17 cellular contexts compared by ENCODE assay signal in the genomic region with DNA sequence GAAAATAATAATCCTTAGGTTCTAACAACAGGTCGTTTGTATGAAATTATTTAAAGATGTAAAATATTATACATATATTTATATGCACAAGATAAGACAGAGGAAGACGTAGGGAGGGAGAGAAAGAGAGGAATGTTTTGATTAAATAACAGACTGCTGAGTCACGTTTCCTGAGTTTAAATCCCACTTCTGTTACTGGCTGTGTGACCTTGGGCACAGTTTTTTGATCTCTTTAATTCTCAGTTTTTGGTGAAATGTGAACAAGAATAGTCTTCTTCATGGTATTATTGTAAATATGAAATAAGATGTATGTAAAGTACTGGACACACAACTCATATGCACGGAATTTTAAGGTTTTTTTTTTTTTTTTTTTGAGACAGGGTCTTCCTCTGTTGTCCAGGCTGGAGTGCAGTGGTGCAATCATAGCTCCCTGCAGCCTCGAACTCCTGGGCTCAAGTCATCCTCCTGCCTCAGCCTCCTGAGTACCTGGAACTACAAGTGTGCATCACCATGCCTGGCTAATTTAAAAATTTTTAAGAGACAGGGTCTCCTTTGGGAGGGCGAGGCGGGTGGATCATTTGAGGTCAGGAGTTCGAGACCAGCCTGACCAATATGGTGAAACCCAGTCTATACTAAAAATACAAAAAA. TPM values are rescaled to one million over a fixed set of nuclear protein-coding genes. Genes with fewer than 3 reads are reported as not detected.
DNase-seq lines count a peak whose midpoint lies in the region; ATAC-seq and TF ChIP-seq lines count a peak whose summit lies in the region.
"Had no signal": no experiment of that assay in that cellular context is flagged by ENCODE, and none has a peak within 500 bp of the region (broad histone marks: within the 10 kb centered on the region; RNA-seq: fewer than 3 reads in every experiment).

No MANE protein-coding gene starts in this region.

- H3K4me1 ChIP-seq in GM23248 (ENCODE audit: insufficient read depth), result no peaks in the 10 kb centered on the region
- H3K4me1 ChIP-seq in fibroblast of lung (ENCODE audit: control insufficient read depth, extremely low read depth, insufficient read depth, low read length), result no peaks in the 10 kb centered on the region

- H3K4me3 Mint-ChIP-seq in progenitor cell of endocrine pancreas (ENCODE audit: low read depth) (no peak overlapping the region), HFFc6 (no peak overlapping the region; the same call in 1 of the 2 replicates)
- H3K4me3 Mint-ChIP-seq: activated CD8-positive, alpha-beta T cell treated with anti-CD3 and anti-CD28 coated beads, Interleukin-2, amount 10 ng/mL, durations not matched to agents 7 days and 5 days; CD4-positive, alpha-beta T cell; neural crest cell had no signal

- H3K79me2 ChIP-seq in GM23248 (ENCODE audit: insufficient read depth), result no peaks in the 10 kb centered on the region
- no peaks in the 10 kb centered on the region for H3K79me2 ChIP-seq in fibroblast of lung (ENCODE audit: control insufficient read depth, insufficient read depth, low read length)

- H3K9me3 Mint-ChIP-seq in progenitor cell of endocrine pancreas (ENCODE audit: low read depth), result no peaks in the 10 kb centered on the region
- H3K9me3 Mint-ChIP-seq in HFFc6, result no peaks in the 10 kb centered on the region
- H3K9me3 Mint-ChIP-seq: CD4-positive, alpha-beta T cell; neural crest cell had no signal

- H3K27ac Mint-ChIP-seq in progenitor cell of endocrine pancreas, result peak overlapping the region; percentile 52
- no peak overlapping the region for H3K27ac Mint-ChIP-seq in HFFc6
- H3K27ac Mint-ChIP-seq: activated CD8-positive, alpha-beta T cell treated with anti-CD3 and anti-CD28 coated beads, Interleukin-2, amount 10 ng/mL, durations not matched to agents 7 days and 5 days; CD4-positive, alpha-beta T cell had no signal

- no peaks in the 10 kb centered on the region for H3K9me2 ChIP-seq in GM23248 (ENCODE audit: insufficient read depth)

- in situ Hi-C loops in GM23248 (cut with MboI), result no loop called here
- in situ Hi-C loops in SK-MEL-5 (cut with HindIII; ENCODE audit: low pct_unique_long_range_greater_than_20kb, low sequenced_read_pairs), result no loop called here

- DNase-seq in GM23248 (peak; percentile 4), SK-MEL-5 (ENCODE audit: low read depth, low spot score) (peak; percentile 31), fibroblast of lung (ENCODE audit: low read depth in 2 of 2) (peak; percentile 39 to 64), progenitor cell of endocrine pancreas (ENCODE audit: low spot score, unreplicated experiment) (no peak), SHP77 treated with DMSO at 0.1 percent for 48 hours (lab: John Stamatoyannopoulos, UW) (no peak), HFFc6 (no peak)
- DNase-seq: activated CD8-positive, alpha-beta T cell treated with anti-CD3 and anti-CD28 coated beads, Interleukin-2, amount 10 ng/mL, durations not matched to agents 7 days and 5 days; activated effector memory CD4-positive, alpha-beta T cell treated with anti-CD3 and anti-CD28 coated beads, Interleukin-2, amount 50 U/mL, for 16 hours; body of pancreas; CD4-positive, alpha-beta T cell; GOT3; left ventricle myocardium superior; MV-4-11; PC-9 had no signal

- no peak overlapping the region for H3K9ac ChIP-seq in GM23248
- H3K9ac ChIP-seq in fibroblast of lung (ENCODE audit: insufficient read depth, low read length), result no peak overlapping the region

- no peaks in the 10 kb centered on the region for H3K36me3 Mint-ChIP-seq in progenitor cell of endocrine pancreas (ENCODE audit: insufficient read depth)
- no peaks in the 10 kb centered on the region for H3K36me3 Mint-ChIP-seq in HFFc6 (ENCODE audit: low read depth)

- no peak overlapping the region for H3K27ac ChIP-seq in GM23248
- H3K27ac ChIP-seq in fibroblast of lung (ENCODE audit: insufficient read depth, low read length), result no peak overlapping the region
- H3K27ac ChIP-seq: body of pancreas, PC-9 had no signal

- peaks cover 10% of the 10 kb centered on the region for H3K4me1 Mint-ChIP-seq in progenitor cell of endocrine pancreas (ENCODE audit: low read depth)
- peaks cover 28% of the 10 kb centered on the region for H3K4me1 Mint-ChIP-seq in HFFc6 (ENCODE audit: low read depth)

- peaks cover 5% of the 10 kb centered on the region for H3K27me3 Mint-ChIP-seq in progenitor cell of endocrine pancreas
- peaks cover 10% of the 10 kb centered on the region for H3K27me3 Mint-ChIP-seq in HFFc6 (ENCODE audit: insufficient read depth)

- H3K4me2 ChIP-seq in GM23248 (ENCODE audit: unreplicated experiment) (no peak overlapping the region), fibroblast of lung (ENCODE audit: extremely low read depth, insufficient read depth, low read length) (no peak overlapping the region)
- H3K4me2 ChIP-seq: PC-9 had no signal

- H3K9me3 ChIP-seq in GM23248 (ENCODE audit: low read depth), result no peaks in the 10 kb centered on the region
- H3K9me3 ChIP-seq in fibroblast of lung (ENCODE audit: control insufficient read depth, insufficient read depth, low read depth, low read length), result no peaks in the 10 kb centered on the region
- H3K9me3 ChIP-seq: body of pancreas had no signal

- H3K36me3 ChIP-seq in GM23248 (ENCODE audit: low read depth) (no peaks in the 10 kb centered on the region), fibroblast of lung (ENCODE audit: control insufficient read depth, insufficient read depth, low read length) (no peaks in the 10 kb centered on the region)

- H4K20me1 ChIP-seq in GM23248 (ENCODE audit: insufficient read depth) (no peaks in the 10 kb centered on the region), fibroblast of lung (ENCODE audit: control insufficient read depth, extremely low read depth, insufficient read depth, low read length) (no peaks in the 10 kb centered on the region)

- TF ChIP-seq CTCF in fibroblast of lung (conservative IDR thresholded peaks at IDR 0.05 in 1 of 2, IDR thresholded peaks at IDR 0.05 in 1 of 2; ENCODE audit: low read depth in 1 of 2, low read length in 2 of 2) (no peak), progenitor cell of endocrine pancreas (IDR thresholded peaks at IDR 0.05; ENCODE audit: unreplicated experiment) (no peak), HFFc6 (IDR thresholded peaks at IDR 0.05) (no peak)

- H3K4me3 ChIP-seq in GM23248 (no peak overlapping the region), fibroblast of lung (replicated peaks in 1 of 4; ENCODE audit: control extremely low read depth in 1 of 4, insufficient read depth in 1 of 4, low read depth in 3 of 4, low read length in 4 of 4) (no peak overlapping the region)
- H3K4me3 ChIP-seq: body of pancreas, PC-9 had no signal

- no peaks in the 10 kb centered on the region for H3F3A ChIP-seq in GM23248 (ENCODE audit: insufficient read depth)

- ATAC-seq in GM21786 (IDR thresholded peaks at IDR 0.05; ENCODE audit: unreplicated experiment), result no peak
- no peak for ATAC-seq in HG02884 (IDR thresholded peaks at IDR 0.05; ENCODE audit: unreplicated experiment)
- ATAC-seq: activated CD8-positive, alpha-beta T cell treated with anti-CD3 and anti-CD28 coated beads, Interleukin-2, amount 10 ng/mL, durations not matched to agents 7 days and 5 days; body of pancreas; left ventricle myocardium superior had no signal

- WGBS in GM23248 (ENCODE audit: low coverage in 1 of 2, low lambda C conversion rate in 2 of 2, missing lambda C conversion rate in 2 of 2), 2 experiments, result 44 to 48% methylated on average over 8 of the region's 8 CpGs

- H2AFZ ChIP-seq in GM23248 (no peak overlapping the region), fibroblast of lung (ENCODE audit: low read length) (no peak overlapping the region)
- H2AFZ ChIP-seq: PC-9 had no signal

- H3K27me3 ChIP-seq in GM23248 (replicated peaks; ENCODE audit: insufficient read depth) (peaks cover 11% of the 10 kb centered on the region), fibroblast of lung (ENCODE audit: control insufficient read depth, insufficient read depth, low read length) (no peaks in the 10 kb centered on the region)
- H3K27me3 ChIP-seq: body of pancreas had no signal

RNA-seq across cellular contexts. Expression of gene BAMBI, which starts 42.6 kb away (rescaled TPM):
- 0.76 and 1.8 TPM in 2 replicates for total RNA-seq in GM23248 (2014; rRNA removed; shearing (Covaris generic))
- polyA plus RNA-seq in GM23248 (2016; fragmentation: Nextera tagmentation; extraction: Ambion mirVana) (0.85 and 0.95 TPM in 2 replicates), fibroblast of lung (2.9 and 17.8 TPM in 2 replicates)
- total RNA-seq in SK-MEL-5 (2014; rRNA removed; shearing (Covaris generic)), result 288 and 335 TPM in 2 replicates
- 241 and 282 TPM in 2 replicates for polyA plus RNA-seq in SK-MEL-5 (2015; cell fraction: cytosol; rRNA removed)
- polyA plus RNA-seq in SK-MEL-5 (2015; cell fraction: nucleus; rRNA removed), result 227 and 229 TPM in 2 replicates
- total RNA-seq in fibroblast of lung (4.6 and 5.6 TPM in 2 replicates), progenitor cell of endocrine pancreas (31.4 and 35.4 TPM in 2 replicates)
- 4.0 and 25.6 TPM in 2 replicates for polyA plus RNA-seq in fibroblast of lung (2012)
- polyA minus RNA-seq in fibroblast of lung (ENCODE audit: low replicate concordance), result 4.9 and 17.5 TPM in 2 replicates
- 1 to 10 TPM; 1.6 to 2.3 (median 2.2) TPM for total RNA-seq in HFFc6 (2021; fragmentation: NEBNext Ultra II Directional; extraction: Animal tissue kit (Norgen Biotek cat#: 25700))

Comparison
In these comparisons a context has a peak if more than half of its experiments do, and no peak if none do; other contexts are left out.
1. DNase-seq: peak in GM23248 (single experiment), SK-MEL-5 (single experiment) and fibroblast of lung (2 of 2); none in progenitor cell of endocrine pancreas (single experiment), SHP77 treated with DMSO at 0.1 percent for 48 hours (single experiment) and HFFc6 (single experiment).